17 cellular contexts compared by ENCODE assay signal in the genomic region with DNA sequence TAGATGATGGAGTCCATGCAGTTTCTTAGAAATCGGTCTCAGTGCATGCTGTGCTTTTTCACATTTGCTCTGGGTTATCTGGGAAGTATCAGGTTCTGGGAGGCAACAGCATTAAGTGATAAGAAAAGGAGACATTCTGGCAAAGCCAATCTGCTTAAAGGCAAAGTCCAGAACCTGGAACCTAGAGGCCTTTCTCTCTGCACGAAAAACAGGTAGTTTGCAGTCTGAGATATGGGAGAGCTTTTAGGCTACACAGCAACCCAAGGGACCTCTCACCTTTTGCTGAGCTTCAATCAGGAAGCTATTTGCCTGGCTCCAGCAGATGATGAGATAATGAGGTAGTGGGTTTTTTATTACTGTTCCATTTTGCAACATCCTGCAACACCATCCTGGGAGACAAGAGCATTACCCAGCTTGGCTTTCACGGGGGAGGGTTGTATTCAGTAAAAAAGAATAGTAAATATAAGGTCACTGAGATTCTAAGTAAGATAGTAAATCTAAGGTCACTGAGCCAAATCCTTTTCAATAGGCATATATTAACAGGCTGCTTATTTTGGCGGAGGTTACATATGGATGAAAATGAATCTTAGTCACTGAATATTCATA.
DNase-seq lines count a peak whose midpoint lies in the region; TF ChIP-seq lines count a peak whose summit lies in the region.
"Had no signal": no experiment of that assay in that cellular context is flagged by ENCODE, and none has a peak within 500 bp of the region (broad histone marks: within the 10 kb centered on the region; RNA-seq: fewer than 3 reads in every experiment).

No MANE protein-coding gene starts in this region.

- no peak overlapping the region for H3K4me3 ChIP-seq in fibroblast of villous mesenchyme (ENCODE audit: low read depth, low read length)
- H3K4me3 ChIP-seq: left ventricle myocardium inferior, tibial artery had no signal

- DNase-seq in GF-D8 (lab: John Stamatoyannopoulos, UW) (peak; percentile 54), NCI-H69 (lab: John Stamatoyannopoulos, UW) (peak; percentile 90), fibroblast of villous mesenchyme (ENCODE audit: low read depth) (peak; percentile 76), HCEC 1CT (no peak), NCI-H2227 treated with DMSO at 0.1 percent for 48 hours (lab: John Stamatoyannopoulos, UW) (no peak), NCI-H1694 (lab: John Stamatoyannopoulos, UW) (no peak)
- no peak for DNase-seq in activated effector memory CD4-positive, alpha-beta T cell treated with anti-CD3 and anti-CD28 coated beads, Interleukin-2, amount 50 U/mL, for 16 hours
- DNase-seq: activated CD4-positive, alpha-beta memory T cell treated with anti-CD3 and anti-CD28 coated beads for 36 hours; activated naive CD4-positive, alpha-beta T cell treated with Interleukin-2 at 50 U/mL for 16 hours; activated T-cell treated with anti-CD3 and anti-CD28 coated beads for 4 hours; CD8-positive, alpha-beta memory T cell; DMS79; left ventricle myocardium inferior; NCI-H146; NK-92 treated with Interleukin-12 subunit alpha and Interleukin-12 subunit beta, amount 100 ng/mL, for 24 hours; tibial artery had no signal

- TF ChIP-seq CTCF in C4-2B (conservative IDR thresholded peaks at IDR 0.05) (no peak), fibroblast of villous mesenchyme (IDR thresholded peaks at IDR 0.05; ENCODE audit: insufficient read depth, low read depth, low read length) (no peak)

- H3K27ac ChIP-seq in C4-2B = peak overlapping the region; percentile 49; the same call in 1 of the 2 replicates
- H3K27ac ChIP-seq: left ventricle myocardium inferior, tibial artery had no signal

Comparison
In these comparisons a context has a peak if more than half of its experiments do, and no peak if none do; other contexts are left out.
1. DNase-seq: peak in GF-D8 (single experiment), NCI-H69 (single experiment) and fibroblast of villous mesenchyme (single experiment); none in HCEC 1CT (single experiment), NCI-H2227 treated with DMSO at 0.1 percent for 48 hours (single experiment), NCI-H1694 (single experiment) and activated effector memory CD4-positive, alpha-beta T cell treated with anti-CD3 and anti-CD28 coated beads, Interleukin-2, amount 50 U/mL, for 16 hours (single experiment).